Comparison of ENCODE assay signal across 27 cellular contexts in genomic region chr17:61567045-61567802, GRCh38. TPM values are rescaled to one million over a fixed set of nuclear protein-coding genes. Genes with fewer than 3 reads are reported as not detected.
"Had no signal": no experiment of that assay in that cellular context is flagged by ENCODE, and none has a peak within 500 bp of the region (broad histone marks: within the 10 kb centered on the region; RNA-seq: fewer than 3 reads in every experiment).

No MANE protein-coding gene starts in this region.

- H3K27me3 ChIP-seq: tibial artery had no signal

- H3K27ac ChIP-seq: heart right ventricle, parathyroid adenoma, tibial artery had no signal

- H3K36me3 ChIP-seq: heart right ventricle, tibial artery had no signal

- ATAC-seq: activated T-helper 17 cell treated with anti-CD3 and anti-CD28 coated beads, Interleukin-2, amount 50 U/mL, for 72 hours; effector memory CD8-positive, alpha-beta T cell; heart right ventricle; left lobe of liver; right cardiac atrium; stimulated activated naive CD8-positive, alpha-beta T cell treated with anti-CD3 and anti-CD28 coated beads, Interleukin-15, amount 100 ng/mL, for 72 hours; WTC11 had no signal

- H3K4me1 ChIP-seq: heart right ventricle, parathyroid adenoma, tibial artery had no signal

- DNase-seq: activated T-cell treated with anti-CD3 and anti-CD28 coated beads, Interleukin-2, amount 50 U/mL, for 1 hour; effector memory CD8-positive, alpha-beta T cell; heart right ventricle; immature natural killer cell; naive B cell; nucleus accumbens; right cardiac atrium; stimulated activated CD4-positive, alpha-beta T cell treated with anti-CD3 and anti-CD28 coated beads, Interleukin-12 subunit alpha, Interleukin-12 subunit beta, amount 100 ng/mL, for 4 hours; stimulated activated naive CD8-positive, alpha-beta T cell treated with anti-CD3 and anti-CD28 coated beads, Interleukin-15, amount 100 ng/mL, for 72 hours; T1000; tibial artery had no signal

- FAIRE-seq: astrocyte had no signal

- H3K4me3 ChIP-seq: heart right ventricle, lung, tibial artery had no signal

RNA-seq across cellular contexts. Expression of gene NACA2, which starts 23.8 kb away (rescaled TPM):
- total RNA-seq: activated naive CD4-positive, alpha-beta T cell treated with anti-CD3 and anti-CD28 coated beads, Interleukin-2, amount 50 U/mL, for 72 hours; activated T-helper 17 cell treated with anti-CD3 and anti-CD28 coated beads, Interleukin-2, amount 50 U/mL, for 72 hours; astrocyte; dermis microvascular lymphatic vessel endothelial cell; fibroblast of villous mesenchyme; heart right ventricle; kidney epithelial cell; left lobe of liver; lung; mesenteric fat pad; mucosa of gallbladder; pulmonary artery endothelial cell; right cardiac atrium; skeletal muscle tissue; urinary bladder; WTC11 had no signal
- polyA plus RNA-seq: immature natural killer cell, neural cell, right cardiac atrium, urinary bladder had no signal
